In the genomic region with DNA sequence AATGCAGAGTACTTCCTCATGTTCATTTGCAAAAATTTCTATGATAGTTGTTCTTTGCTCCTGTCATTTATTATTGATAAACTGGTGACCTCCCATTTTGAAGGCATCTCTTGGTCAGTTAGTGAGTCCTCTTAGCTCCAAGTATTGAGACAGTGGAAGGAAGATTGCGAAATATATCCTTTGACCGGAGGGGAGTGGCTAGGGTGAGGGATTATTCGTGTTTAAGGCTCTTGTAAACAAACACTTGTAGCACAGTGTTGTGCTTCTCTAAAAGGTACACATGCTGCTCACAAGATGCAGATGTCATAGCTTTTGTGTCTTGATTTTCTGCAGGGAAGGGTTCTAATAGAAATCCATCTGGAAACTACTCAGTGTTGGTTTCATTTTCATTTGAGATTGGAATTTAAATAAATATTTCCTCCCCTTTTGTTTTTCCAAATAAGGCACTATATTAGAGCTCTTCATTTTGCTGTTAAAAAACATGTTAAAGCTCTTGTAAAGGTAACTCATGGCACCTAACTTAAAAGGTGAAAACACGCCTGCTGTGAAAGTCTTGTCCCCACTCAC, we compare ENCODE assay signal across 2 cellular contexts.
TF ChIP-seq lines count a peak whose summit lies in the region.

No MANE protein-coding gene starts in this region.

TF ChIP-seq in GM12878, 131 proteins besides CTCF, POLR2A, EP300 and RAD21:
- TF ChIP-seq, protein P1, sequence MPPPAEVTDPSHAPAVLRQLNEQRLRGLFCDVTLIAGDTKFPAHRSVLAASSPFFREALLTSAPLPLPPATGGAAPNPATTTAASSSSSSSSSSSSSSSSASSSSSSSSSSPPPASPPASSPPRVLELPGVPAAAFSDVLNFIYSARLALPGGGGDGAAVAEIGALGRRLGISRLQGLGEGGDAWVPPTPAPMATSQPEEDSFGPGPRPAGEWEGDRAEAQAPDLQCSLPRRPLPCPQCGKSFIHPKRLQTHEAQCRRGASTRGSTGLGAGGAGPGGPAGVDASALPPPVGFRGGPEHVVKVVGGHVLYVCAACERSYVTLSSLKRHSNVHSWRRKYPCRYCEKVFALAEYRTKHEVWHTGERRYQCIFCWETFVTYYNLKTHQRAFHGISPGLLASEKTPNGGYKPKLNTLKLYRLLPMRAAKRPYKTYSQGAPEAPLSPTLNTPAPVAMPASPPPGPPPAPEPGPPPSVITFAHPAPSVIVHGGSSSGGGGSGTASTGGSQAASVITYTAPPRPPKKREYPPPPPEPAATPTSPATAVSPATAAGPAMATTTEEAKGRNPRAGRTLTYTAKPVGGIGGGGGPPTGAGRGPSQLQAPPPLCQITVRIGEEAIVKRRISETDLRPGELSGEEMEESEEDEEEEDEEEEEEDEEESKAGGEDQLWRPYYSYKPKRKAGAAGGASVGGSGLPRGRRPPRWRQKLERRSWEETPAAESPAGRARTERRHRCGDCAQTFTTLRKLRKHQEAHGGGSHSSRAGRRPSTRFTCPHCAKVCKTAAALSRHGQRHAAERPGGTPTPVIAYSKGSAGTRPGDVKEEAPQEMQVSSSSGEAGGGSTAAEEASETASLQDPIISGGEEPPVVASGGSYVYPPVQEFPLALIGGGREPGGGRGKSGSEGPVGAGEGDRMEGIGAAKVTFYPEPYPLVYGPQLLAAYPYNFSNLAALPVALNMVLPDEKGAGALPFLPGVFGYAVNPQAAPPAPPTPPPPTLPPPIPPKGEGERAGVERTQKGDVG (CRISPR knock-in tag; IDR thresholded peaks at IDR 0.05), result no peak
- TF ChIP-seq CEBPB (IDR thresholded peaks at IDR 0.05; ENCODE audit: borderline replicate concordance in 1 of 2, low read depth in 2 of 2, low read length in 2 of 2), result 0 out of 4 replicates have a peak, but pooled peaks of 1 of the 2 experiments have one; percentile 17

TF ChIP-seq in HepG2, 621 proteins besides CTCF, POLR2A, EP300 and RAD21 (continues in another document):
- TF ChIP-seq, protein P2, sequence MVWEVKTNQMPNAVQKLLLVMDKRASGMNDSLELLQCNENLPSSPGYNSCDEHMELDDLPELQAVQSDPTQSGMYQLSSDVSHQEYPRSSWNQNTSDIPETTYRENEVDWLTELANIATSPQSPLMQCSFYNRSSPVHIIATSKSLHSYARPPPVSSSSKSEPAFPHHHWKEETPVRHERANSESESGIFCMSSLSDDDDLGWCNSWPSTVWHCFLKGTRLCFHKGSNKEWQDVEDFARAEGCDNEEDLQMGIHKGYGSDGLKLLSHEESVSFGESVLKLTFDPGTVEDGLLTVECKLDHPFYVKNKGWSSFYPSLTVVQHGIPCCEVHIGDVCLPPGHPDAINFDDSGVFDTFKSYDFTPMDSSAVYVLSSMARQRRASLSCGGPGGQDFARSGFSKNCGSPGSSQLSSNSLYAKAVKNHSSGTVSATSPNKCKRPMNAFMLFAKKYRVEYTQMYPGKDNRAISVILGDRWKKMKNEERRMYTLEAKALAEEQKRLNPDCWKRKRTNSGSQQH (CRISPR knock-in tag; IDR thresholded peaks at IDR 0.05; ENCODE audit: low read depth), result no peak
- no peak for TF ChIP-seq ZNF468 (CRISPR knock-in tag; IDR thresholded peaks at IDR 0.05)
- TF ChIP-seq, protein P3, sequence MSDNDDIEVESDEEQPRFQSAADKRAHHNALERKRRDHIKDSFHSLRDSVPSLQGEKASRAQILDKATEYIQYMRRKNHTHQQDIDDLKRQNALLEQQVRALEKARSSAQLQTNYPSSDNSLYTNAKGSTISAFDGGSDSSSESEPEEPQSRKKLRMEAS (IDR thresholded peaks at IDR 0.05), result no peak
- no peak for TF ChIP-seq ELF1 (CRISPR knock-in tag; IDR thresholded peaks at IDR 0.05)
- TF ChIP-seq HMG20A (CRISPR knock-in tag; IDR thresholded peaks at IDR 0.05; ENCODE audit: borderline replicate concordance), result no peak
- TF ChIP-seq, protein P4, sequence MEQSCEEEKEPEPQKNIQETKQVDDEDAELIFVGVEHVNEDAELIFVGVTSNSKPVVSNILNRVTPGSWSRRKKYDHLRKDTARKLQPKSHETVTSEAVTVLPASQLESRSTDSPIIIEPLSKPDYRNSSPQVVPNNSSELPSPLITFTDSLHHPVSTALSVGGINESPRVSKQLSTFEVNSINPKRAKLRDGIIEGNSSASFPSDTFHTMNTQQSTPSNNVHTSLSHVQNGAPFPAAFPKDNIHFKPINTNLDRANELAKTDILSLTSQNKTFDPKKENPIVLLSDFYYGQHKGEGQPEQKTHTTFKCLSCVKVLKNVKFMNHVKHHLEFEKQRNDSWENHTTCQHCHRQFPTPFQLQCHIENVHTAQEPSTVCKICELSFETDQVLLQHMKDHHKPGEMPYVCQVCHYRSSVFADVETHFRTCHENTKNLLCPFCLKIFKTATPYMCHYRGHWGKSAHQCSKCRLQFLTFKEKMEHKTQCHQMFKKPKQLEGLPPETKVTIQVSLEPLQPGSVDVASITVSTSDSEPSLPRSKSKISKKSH (CRISPR knock-in tag; IDR thresholded peaks at IDR 0.05; ENCODE audit: borderline replicate concordance), result no peak
- TF ChIP-seq, protein P5, sequence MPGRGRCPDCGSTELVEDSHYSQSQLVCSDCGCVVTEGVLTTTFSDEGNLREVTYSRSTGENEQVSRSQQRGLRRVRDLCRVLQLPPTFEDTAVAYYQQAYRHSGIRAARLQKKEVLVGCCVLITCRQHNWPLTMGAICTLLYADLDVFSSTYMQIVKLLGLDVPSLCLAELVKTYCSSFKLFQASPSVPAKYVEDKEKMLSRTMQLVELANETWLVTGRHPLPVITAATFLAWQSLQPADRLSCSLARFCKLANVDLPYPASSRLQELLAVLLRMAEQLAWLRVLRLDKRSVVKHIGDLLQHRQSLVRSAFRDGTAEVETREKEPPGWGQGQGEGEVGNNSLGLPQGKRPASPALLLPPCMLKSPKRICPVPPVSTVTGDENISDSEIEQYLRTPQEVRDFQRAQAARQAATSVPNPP (CRISPR knock-in tag; IDR thresholded peaks at IDR 0.05), result no peak
- no peak for TF ChIP-seq ZNF790 (CRISPR knock-in tag; IDR thresholded peaks at IDR 0.05; ENCODE audit: borderline replicate concordance)
- TF ChIP-seq ZNF432 (CRISPR knock-in tag; IDR thresholded peaks at IDR 0.05; ENCODE audit: borderline replicate concordance), result no peak
- TF ChIP-seq CEBPB (IDR thresholded peaks at IDR 0.05; ENCODE audit: borderline replicate concordance, low read depth, low read length), result peak; percentile 98
- TF ChIP-seq HNRNPK (IDR thresholded peaks at IDR 0.05; ENCODE audit: low read depth, low read length, poor library complexity, severe bottlenecking), result no peak
- no peak for TF ChIP-seq SOX6 (IDR thresholded peaks at IDR 0.05)
- peak; percentile 66 for TF ChIP-seq SOX6 (CRISPR knock-in tag; IDR thresholded peaks at IDR 0.05)
- TF ChIP-seq HMG20B (CRISPR knock-in tag; conservative IDR thresholded peaks at IDR 0.05), result no peak
- TF ChIP-seq SNAI1 (CRISPR knock-in tag; IDR thresholded peaks at IDR 0.05; ENCODE audit: borderline replicate concordance), result no peak
- TF ChIP-seq NCOA5 (CRISPR knock-in tag; IDR thresholded peaks at IDR 0.05), result no peak
- no peak for TF ChIP-seq GZF1 (CRISPR knock-in tag; IDR thresholded peaks at IDR 0.05)
- TF ChIP-seq, protein P6, sequence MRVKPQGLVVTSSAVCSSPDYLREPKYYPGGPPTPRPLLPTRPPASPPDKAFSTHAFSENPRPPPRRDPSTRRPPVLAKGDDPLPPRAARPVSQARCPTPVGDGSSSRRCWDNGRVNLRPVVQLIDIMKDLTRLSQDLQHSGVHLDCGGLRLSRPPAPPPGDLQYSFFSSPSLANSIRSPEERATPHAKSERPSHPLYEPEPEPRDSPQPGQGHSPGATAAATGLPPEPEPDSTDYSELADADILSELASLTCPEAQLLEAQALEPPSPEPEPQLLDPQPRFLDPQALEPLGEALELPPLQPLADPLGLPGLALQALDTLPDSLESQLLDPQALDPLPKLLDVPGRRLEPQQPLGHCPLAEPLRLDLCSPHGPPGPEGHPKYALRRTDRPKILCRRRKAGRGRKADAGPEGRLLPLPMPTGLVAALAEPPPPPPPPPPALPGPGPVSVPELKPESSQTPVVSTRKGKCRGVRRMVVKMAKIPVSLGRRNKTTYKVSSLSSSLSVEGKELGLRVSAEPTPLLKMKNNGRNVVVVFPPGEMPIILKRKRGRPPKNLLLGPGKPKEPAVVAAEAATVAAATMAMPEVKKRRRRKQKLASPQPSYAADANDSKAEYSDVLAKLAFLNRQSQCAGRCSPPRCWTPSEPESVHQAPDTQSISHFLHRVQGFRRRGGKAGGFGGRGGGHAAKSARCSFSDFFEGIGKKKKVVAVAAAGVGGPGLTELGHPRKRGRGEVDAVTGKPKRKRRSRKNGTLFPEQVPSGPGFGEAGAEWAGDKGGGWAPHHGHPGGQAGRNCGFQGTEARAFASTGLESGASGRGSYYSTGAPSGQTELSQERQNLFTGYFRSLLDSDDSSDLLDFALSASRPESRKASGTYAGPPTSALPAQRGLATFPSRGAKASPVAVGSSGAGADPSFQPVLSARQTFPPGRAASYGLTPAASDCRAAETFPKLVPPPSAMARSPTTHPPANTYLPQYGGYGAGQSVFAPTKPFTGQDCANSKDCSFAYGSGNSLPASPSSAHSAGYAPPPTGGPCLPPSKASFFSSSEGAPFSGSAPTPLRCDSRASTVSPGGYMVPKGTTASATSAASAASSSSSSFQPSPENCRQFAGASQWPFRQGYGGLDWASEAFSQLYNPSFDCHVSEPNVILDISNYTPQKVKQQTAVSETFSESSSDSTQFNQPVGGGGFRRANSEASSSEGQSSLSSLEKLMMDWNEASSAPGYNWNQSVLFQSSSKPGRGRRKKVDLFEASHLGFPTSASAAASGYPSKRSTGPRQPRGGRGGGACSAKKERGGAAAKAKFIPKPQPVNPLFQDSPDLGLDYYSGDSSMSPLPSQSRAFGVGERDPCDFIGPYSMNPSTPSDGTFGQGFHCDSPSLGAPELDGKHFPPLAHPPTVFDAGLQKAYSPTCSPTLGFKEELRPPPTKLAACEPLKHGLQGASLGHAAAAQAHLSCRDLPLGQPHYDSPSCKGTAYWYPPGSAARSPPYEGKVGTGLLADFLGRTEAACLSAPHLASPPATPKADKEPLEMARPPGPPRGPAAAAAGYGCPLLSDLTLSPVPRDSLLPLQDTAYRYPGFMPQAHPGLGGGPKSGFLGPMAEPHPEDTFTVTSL (CRISPR knock-in tag; IDR thresholded peaks at IDR 0.05; ENCODE audit: borderline replicate concordance), result no peak
- TF ChIP-seq MED13 (CRISPR knock-in tag; IDR thresholded peaks at IDR 0.05), result no peak
- peak; percentile 70 for TF ChIP-seq HNF4A (CRISPR knock-in tag; IDR thresholded peaks at IDR 0.05)
- no peak for TF ChIP-seq ZBTB21 (CRISPR knock-in tag; IDR thresholded peaks at IDR 0.05)
- TF ChIP-seq ZNF431 (CRISPR knock-in tag; IDR thresholded peaks at IDR 0.05; ENCODE audit: borderline replicate concordance, low read depth), result no peak
- TF ChIP-seq JUND (CRISPR knock-in tag; IDR thresholded peaks at IDR 0.05), result no peak
- no peak for TF ChIP-seq SOX13 (IDR thresholded peaks at IDR 0.05)
- peak in 1 of 2 experiments; percentile 63; a peak in 2 of 4 replicates for TF ChIP-seq SOX13 (CRISPR knock-in tag; conservative IDR thresholded peaks at IDR 0.05 in 1 of 2, IDR thresholded peaks at IDR 0.05 in 1 of 2)
- no peak for TF ChIP-seq ZKSCAN5 (CRISPR knock-in tag; IDR thresholded peaks at IDR 0.05)
- TF ChIP-seq JUNB (CRISPR knock-in tag; IDR thresholded peaks at IDR 0.05; ENCODE audit: borderline replicate concordance), result no peak
- peak; percentile 49; the same call in 1 of the 2 replicates for TF ChIP-seq TARDBP (CRISPR knock-in tag; IDR thresholded peaks at IDR 0.05)
- no peak for TF ChIP-seq ZNF776 (CRISPR knock-in tag; IDR thresholded peaks at IDR 0.05)
- TF ChIP-seq FOXJ3 (CRISPR knock-in tag; IDR thresholded peaks at IDR 0.05; ENCODE audit: borderline replicate concordance), result 0 out of 2 replicates have a peak, but pooled peaks have one; percentile 49
- TF ChIP-seq, protein P7, sequence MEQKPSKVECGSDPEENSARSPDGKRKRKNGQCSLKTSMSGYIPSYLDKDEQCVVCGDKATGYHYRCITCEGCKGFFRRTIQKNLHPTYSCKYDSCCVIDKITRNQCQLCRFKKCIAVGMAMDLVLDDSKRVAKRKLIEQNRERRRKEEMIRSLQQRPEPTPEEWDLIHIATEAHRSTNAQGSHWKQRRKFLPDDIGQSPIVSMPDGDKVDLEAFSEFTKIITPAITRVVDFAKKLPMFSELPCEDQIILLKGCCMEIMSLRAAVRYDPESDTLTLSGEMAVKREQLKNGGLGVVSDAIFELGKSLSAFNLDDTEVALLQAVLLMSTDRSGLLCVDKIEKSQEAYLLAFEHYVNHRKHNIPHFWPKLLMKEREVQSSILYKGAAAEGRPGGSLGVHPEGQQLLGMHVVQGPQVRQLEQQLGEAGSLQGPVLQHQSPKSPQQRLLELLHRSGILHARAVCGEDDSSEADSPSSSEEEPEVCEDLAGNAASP (CRISPR knock-in tag; IDR thresholded peaks at IDR 0.05; ENCODE audit: borderline replicate concordance), result 0 out of 2 replicates have a peak, but pooled peaks have one; percentile 28
- no peak for TF ChIP-seq ZNF558 (CRISPR knock-in tag; IDR thresholded peaks at IDR 0.05; ENCODE audit: borderline replicate concordance)
- TF ChIP-seq XRCC5 (optimal IDR thresholded peaks at IDR 0.05; ENCODE audit: low read length), result no peak
- no peak for TF ChIP-seq ZNF562 (CRISPR knock-in tag; IDR thresholded peaks at IDR 0.05; ENCODE audit: borderline replicate concordance)
- no peak for TF ChIP-seq HOXA7 (CRISPR knock-in tag; IDR thresholded peaks at IDR 0.05)
- no peak for TF ChIP-seq ZFP62 (CRISPR knock-in tag; IDR thresholded peaks at IDR 0.05)
- TF ChIP-seq RORA (CRISPR knock-in tag; IDR thresholded peaks at IDR 0.05), result no peak
- TF ChIP-seq, protein P8, sequence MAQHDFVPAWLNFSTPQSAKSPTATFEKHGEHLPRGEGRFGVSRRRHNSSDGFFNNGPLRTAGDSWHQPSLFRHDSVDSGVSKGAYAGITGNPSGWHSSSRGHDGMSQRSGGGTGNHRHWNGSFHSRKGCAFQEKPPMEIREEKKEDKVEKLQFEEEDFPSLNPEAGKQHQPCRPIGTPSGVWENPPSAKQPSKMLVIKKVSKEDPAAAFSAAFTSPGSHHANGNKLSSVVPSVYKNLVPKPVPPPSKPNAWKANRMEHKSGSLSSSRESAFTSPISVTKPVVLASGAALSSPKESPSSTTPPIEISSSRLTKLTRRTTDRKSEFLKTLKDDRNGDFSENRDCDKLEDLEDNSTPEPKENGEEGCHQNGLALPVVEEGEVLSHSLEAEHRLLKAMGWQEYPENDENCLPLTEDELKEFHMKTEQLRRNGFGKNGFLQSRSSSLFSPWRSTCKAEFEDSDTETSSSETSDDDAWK (CRISPR knock-in tag; IDR thresholded peaks at IDR 0.05), result no peak
- no peak for TF ChIP-seq ELF3 (CRISPR knock-in tag; IDR thresholded peaks at IDR 0.05)
- TF ChIP-seq MED1 (CRISPR knock-in tag; IDR thresholded peaks at IDR 0.05), result peak; percentile 33; the same call in 1 of the 2 replicates
- no peak for TF ChIP-seq CAMTA2 (CRISPR knock-in tag; IDR thresholded peaks at IDR 0.05; ENCODE audit: borderline replicate concordance)
- TF ChIP-seq EEA1 (CRISPR knock-in tag; IDR thresholded peaks at IDR 0.05; ENCODE audit: borderline replicate concordance), result no peak
- TF ChIP-seq MYNN (CRISPR knock-in tag; IDR thresholded peaks at IDR 0.05; ENCODE audit: low read depth), result no peak
- TF ChIP-seq ZFX (CRISPR knock-in tag; IDR thresholded peaks at IDR 0.05; ENCODE audit: low read depth), result no peak
- TF ChIP-seq CHD2 (IDR thresholded peaks at IDR 0.05; ENCODE audit: low read depth, low read length), result no peak
